ENCODE assay signal across 10 cellular contexts in the genomic region with DNA sequence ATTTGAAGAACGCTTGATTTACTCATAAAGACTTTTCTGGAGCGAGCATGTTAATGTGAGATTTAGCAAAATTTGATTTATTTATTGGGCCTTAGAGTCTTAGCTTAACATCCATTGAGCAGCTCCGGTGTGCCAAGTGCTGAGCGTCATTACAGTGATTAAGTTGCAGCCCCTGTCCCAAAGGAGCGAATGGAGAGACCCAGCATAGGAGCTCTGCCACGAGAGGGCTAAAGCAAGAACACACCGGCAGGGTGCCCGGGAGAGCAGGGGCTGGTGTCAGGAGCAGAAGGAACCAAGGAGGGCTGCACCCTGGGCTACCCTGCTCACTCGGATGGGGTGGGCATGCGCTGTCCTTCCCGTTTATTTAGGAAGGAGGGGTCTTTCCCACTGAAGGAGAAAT. TPM values are rescaled to one million over a fixed set of nuclear protein-coding genes. Genes with fewer than 3 reads are reported as not detected.
DNase-seq lines count a peak whose midpoint lies in the region; ATAC-seq and TF ChIP-seq lines count a peak whose summit lies in the region.
"Had no signal": no experiment of that assay in that cellular context is flagged by ENCODE, and none has a peak within 500 bp of the region (broad histone marks: within the 10 kb centered on the region; RNA-seq: fewer than 3 reads in every experiment).

No MANE protein-coding gene starts in this region.

- ATAC-seq in HG03095 (IDR thresholded peaks at IDR 0.05; ENCODE audit: unreplicated experiment) (no peak), omental fat pad (ENCODE audit: low FRiP score) (no peak)

- no peak overlapping the region for H3K27ac ChIP-seq in ACC112 (ENCODE audit: low read depth, low read length)
- H3K27ac ChIP-seq: VCaP had no signal

- H3K36me3 ChIP-seq in ACC112 (ENCODE audit: insufficient read depth, low read length): peaks cover 5% of the 10 kb centered on the region; the same call in 1 of the 2 replicates

- H3K27ac Mint-ChIP-seq in brain (peak overlapping the region; percentile 30 to 80 (median 78)), nephron (peak overlapping the region in 2 of 3 experiments; percentile 17 to 19)

- H3K4me1 Mint-ChIP-seq in brain (peaks cover 82% of the 10 kb centered on the region), nephron (peaks cover 39% of the 10 kb centered on the region)

- H3K9me3 Mint-ChIP-seq in brain: no peaks in the 10 kb centered on the region
- H3K9me3 Mint-ChIP-seq in nephron: no peaks in the 10 kb centered on the region

- peaks cover 65% of the 10 kb centered on the region for H3K79me2 ChIP-seq in ACC112 (ENCODE audit: control insufficient read depth, insufficient read depth, low read length, unreplicated experiment)

- H2AFZ ChIP-seq in ACC112 (ENCODE audit: low read length, unreplicated experiment): no peak overlapping the region

- DNase-seq in HFF-Myc (ENCODE audit: extremely low read depth, low read depth): no peak
- no peak for DNase-seq in 8988T
- no peak for DNase-seq in NCI-H2171 (lab: John Stamatoyannopoulos, UW)
- no peak for DNase-seq in omental fat pad (ENCODE audit: low spot score)
- DNase-seq: NCI-H446 had no signal

- H3K4me3 Mint-ChIP-seq in brain (peak overlapping the region; percentile 71 to 99 (median 94)), nephron (peak overlapping the region; percentile 45 to 56 (median 52))

- H3K27me3 Mint-ChIP-seq in brain (peaks cover 4% of the 10 kb centered on the region), nephron (ENCODE audit: low read depth) (no peaks in the 10 kb centered on the region)

- TF ChIP-seq CTCF in HFF-Myc (IDR thresholded peaks at IDR 0.05; ENCODE audit: low read depth, low read length, missing control alignments): no peak
- no peak for TF ChIP-seq CTCF in brain (conservative IDR thresholded peaks at IDR 0.05)
- TF ChIP-seq CTCF in nephron (IDR thresholded peaks at IDR 0.05; ENCODE audit: unreplicated experiment in 3 of 3): no peak
- TF ChIP-seq CTCF in omental fat pad (IDR thresholded peaks at IDR 0.05): no peak

- peaks cover 29% of the 10 kb centered on the region for H3K4me1 ChIP-seq in ACC112 (ENCODE audit: control insufficient read depth, insufficient read depth, low read length, unreplicated experiment)

- no peaks in the 10 kb centered on the region for H3K27me3 ChIP-seq in ACC112 (ENCODE audit: insufficient read depth, low read length)

- H3K4me3 ChIP-seq in ACC112 (ENCODE audit: low read depth, low read length): peak overlapping the region; percentile 94
- peak overlapping the region; percentile 13 for H3K4me3 ChIP-seq in HFF-Myc (replicated peaks; ENCODE audit: low read depth, low read length)

- H3K36me3 Mint-ChIP-seq in brain: no peaks in the 10 kb centered on the region
- H3K36me3 Mint-ChIP-seq in nephron (ENCODE audit: low read depth): peaks cover 7% of the 10 kb centered on the region

RNA-seq across cellular contexts. Expression of a gene that starts 50.6 kb away (rescaled TPM):
- polyA plus RNA-seq in brain (ENCODE audit: insufficient read depth, low read depth, low replicate concordance): 69.9 TPM
- 10 to 100 TPM; 73.7 to 90.5 (median 87.6) TPM for total RNA-seq in omental fat pad
